In genomic region chr5:132215329-132215728, GRCh38 we compare ENCODE assay signal across 8 cellular contexts. TPM values are rescaled to one million over a fixed set of nuclear protein-coding genes. Genes with fewer than 3 reads are reported as not detected.
DNase-seq lines count a peak whose midpoint lies in the region; ATAC-seq and TF ChIP-seq lines count a peak whose summit lies in the region.

No MANE protein-coding gene starts in this region.

- no peaks in the 10 kb centered on the region for H3K4me1 ChIP-seq in Panc1 (ENCODE audit: control insufficient read depth, insufficient read depth, low read length)
- H3K4me1 ChIP-seq in neuronal stem cell (ENCODE audit: control insufficient read depth in 2 of 2, insufficient read depth in 1 of 2, low read depth in 1 of 2, low read length in 2 of 2), result peaks cover 0 to 3% of the 10 kb centered on the region in 2 donors

- peak; percentile 53; the same call in 1 of the 2 replicates for ATAC-seq in Panc1
- no peak for ATAC-seq in HG02885 (IDR thresholded peaks at IDR 0.05; ENCODE audit: poor library complexity, unreplicated experiment)
- no peak for ATAC-seq in GM21447 (IDR thresholded peaks at IDR 0.05; ENCODE audit: unreplicated experiment)

- H3K18ac ChIP-seq in neuronal stem cell (ENCODE audit: low read length), result no peak overlapping the region

- POLR2A ChIA-PET in Panc1 (lab: Charles Lee), result no interaction called here

- peak overlapping the region; percentile 9 for H3K9ac ChIP-seq in neuronal stem cell (ENCODE audit: low read depth, low read length, poor library complexity)

- H3K27ac ChIP-seq in Panc1 (ENCODE audit: low read length), result no peak overlapping the region
- no peak overlapping the region for H3K27ac ChIP-seq in neuronal stem cell (replicated peaks; ENCODE audit: low read length)

- no peak overlapping the region for H3K4me3 ChIP-seq in AG10803 (ENCODE audit: low read length)
- no peak overlapping the region for H3K4me3 ChIP-seq in Panc1 (ENCODE audit: low read depth in 2 of 2, low read length in 2 of 2)
- no peak overlapping the region for H3K4me3 ChIP-seq in fibroblast of mammary gland (ENCODE audit: control insufficient read depth, low read depth, low read length)
- H3K4me3 ChIP-seq in neuronal stem cell (ENCODE audit: low read length in 2 of 2), result peak overlapping the region in 1 of 2 donors; percentile 26

- H3K27me3 ChIP-seq in Panc1 (ENCODE audit: control insufficient read depth, insufficient read depth, low read length) (no peaks in the 10 kb centered on the region), neuronal stem cell (ENCODE audit: control insufficient read depth in 3 of 3, insufficient read depth in 3 of 3, low read depth in 1 of 3, low read length in 3 of 3) (peaks cover 0 to 7% (median 0%) of the 10 kb centered on the region in 3 experiments)

- no peak overlapping the region for H2AK5ac ChIP-seq in neuronal stem cell (ENCODE audit: low read depth, low read length)

- H4K8ac ChIP-seq in neuronal stem cell (ENCODE audit: low read depth, low read length), result no peak overlapping the region

- in situ Hi-C loops in Panc1 (cut with HindIII; ENCODE audit: low pct_unique_long_range_greater_than_20kb, low sequenced_read_pairs), result no loop called here

- no peak overlapping the region for H2BK12ac ChIP-seq in neuronal stem cell (ENCODE audit: low read length)

- H3K4ac ChIP-seq in neuronal stem cell (ENCODE audit: low read length), result no peak overlapping the region

- H3K23ac ChIP-seq in neuronal stem cell (ENCODE audit: low read depth, low read length, poor library complexity), result no peak overlapping the region

- DNase-seq in AG10803 (ENCODE audit: low read depth), result peak; percentile 97
- no peak for DNase-seq in Panc1 (ENCODE audit: low read depth, low spot score)
- peak; percentile 99 for DNase-seq in fibroblast of mammary gland (ENCODE audit: low read depth)
- no peak for DNase-seq in neuronal stem cell (ENCODE audit: low spot score)
- no peak for DNase-seq in activated CD4-positive, alpha-beta T cell treated with anti-CD3 and anti-CD28 coated beads for 4 hours
- DNase-seq in NCI-H146 (lab: John Stamatoyannopoulos, UW), result no peak

- H3K9me3 ChIP-seq in Panc1 (ENCODE audit: control insufficient read depth, insufficient read depth, low read depth, low read length), result no peaks in the 10 kb centered on the region
- no peaks in the 10 kb centered on the region for H3K9me3 ChIP-seq in neuronal stem cell (replicated peaks in 1 of 2; ENCODE audit: control insufficient read depth in 2 of 2, insufficient read depth in 1 of 2, low read depth in 1 of 2, low read length in 2 of 2)

- no peaks in the 10 kb centered on the region for H3K36me3 ChIP-seq in Panc1 (ENCODE audit: control insufficient read depth, insufficient read depth, low read length)
- no peaks in the 10 kb centered on the region for H3K36me3 ChIP-seq in neuronal stem cell (replicated peaks in 1 of 2; ENCODE audit: control insufficient read depth in 2 of 2, insufficient read depth in 2 of 2, low read length in 2 of 2)

- H2AFZ ChIP-seq in neuronal stem cell (ENCODE audit: low read length), result no peak overlapping the region

- H2BK5ac ChIP-seq in neuronal stem cell (ENCODE audit: low read length), result no peak overlapping the region

- no CpG with 5 or more reads among the region's 5 CpGs for WGBS in neuronal stem cell (ENCODE audit: extremely low coverage in 2 of 2, insufficient read length in 2 of 2, insufficient replicate concordance in 1 of 2), 2 donors

- H3K79me1 ChIP-seq in neuronal stem cell (ENCODE audit: low read depth, low read length), result no peaks in the 10 kb centered on the region

- CTCF ChIA-PET in Panc1 (lab: Charles Lee), result no interaction called here

- TF ChIP-seq CTCF in AG10803 (conservative IDR thresholded peaks at IDR 0.05; ENCODE audit: low read length), result no peak
- no peak for TF ChIP-seq CTCF in Panc1 (IDR thresholded peaks at IDR 0.05)
- TF ChIP-seq CTCF in fibroblast of mammary gland (conservative IDR thresholded peaks at IDR 0.05; ENCODE audit: control insufficient read depth, insufficient read depth, low read depth, low read length), result no peak

- no peak overlapping the region for H3K4me2 ChIP-seq in neuronal stem cell (ENCODE audit: insufficient read depth, low read length, poor library complexity, severe bottlenecking)

- H2BK15ac ChIP-seq in neuronal stem cell (ENCODE audit: low read length), result no peak overlapping the region

- no TSS peak for BruUV-seq in Panc1 (replicated peaks; lab: Mats Ljungman, UMichigan)

- no peak overlapping the region for H3K14ac ChIP-seq in neuronal stem cell (ENCODE audit: low read length)

- intact Hi-C loops in Panc1 (cut with micrococcal nuclease; ENCODE audit: unreplicated experiment), result no loop called here

- no peak overlapping the region for H4K91ac ChIP-seq in neuronal stem cell (ENCODE audit: low read depth, low read length, poor library complexity)

- no peak overlapping the region for H2BK120ac ChIP-seq in neuronal stem cell (ENCODE audit: low read depth, low read length)

RNA-seq across cellular contexts. Expression of gene P4HA2, which starts 12.3 kb away (rescaled TPM):
- 25.1 TPM for total RNA-seq in Panc1 (2021; ENCODE audit: unreplicated experiment)
- 40.6 TPM for polyA plus RNA-seq in Panc1 (2012; ENCODE audit: insufficient read length)
- polyA plus RNA-seq in neuronal stem cell (2013, experiment 1 of 2), result 2.9 TPM
- 2.7 TPM for polyA plus RNA-seq in neuronal stem cell (2013, experiment 2 of 2)

RNA-seq across cellular contexts. Expression of gene PDLIM4, which starts 42.2 kb away (rescaled TPM):
- total RNA-seq in Panc1 (2021; ENCODE audit: unreplicated experiment), result 9.9 TPM
- polyA plus RNA-seq in Panc1 (2012; ENCODE audit: insufficient read length), result 30.6 TPM
- polyA plus RNA-seq in neuronal stem cell (2013, experiment 1 of 2), result 20.0 TPM
- polyA plus RNA-seq in neuronal stem cell (2013, experiment 2 of 2), result 18.6 TPM

Comparison
In these comparisons a context has a peak if more than half of its experiments do, and no peak if none do; other contexts are left out.
1. DNase-seq: peak in AG10803 (single experiment) and fibroblast of mammary gland (single experiment); none in Panc1 (single experiment), neuronal stem cell (single experiment), activated CD4-positive, alpha-beta T cell treated with anti-CD3 and anti-CD28 coated beads for 4 hours (0 of 2) and NCI-H146 (single experiment).